Comparison of ENCODE assay signal across 8 cellular contexts in genomic region chr21:25561668-25562641, GRCh38. TPM values are rescaled to one million over a fixed set of nuclear protein-coding genes. Genes with fewer than 3 reads are reported as not detected.
DNase-seq lines count a peak whose midpoint lies in the region; ATAC-seq and TF ChIP-seq lines count a peak whose summit lies in the region.

No MANE protein-coding gene starts in this region.

- H3K4me1 ChIP-seq in CD8-positive, alpha-beta T cell (ENCODE audit: insufficient read depth, low read length), result peaks cover 22% of the 10 kb centered on the region

- H3K4me1 Mint-ChIP-seq in CD8-positive, alpha-beta T cell (ENCODE audit: low read depth), result peaks cover 52% of the 10 kb centered on the region

- peak overlapping the region; percentile 95 for H3K4me3 Mint-ChIP-seq in CD8-positive, alpha-beta T cell

- intact Hi-C loops in CD8-positive, alpha-beta T cell (cut with DNase I, micrococcal nuclease), result loop anchor here (1.0 to 5.0 kb wide), 6 partner anchors 11 to 172 kb away; partner anchors contain the start of genes ATP5PF (in 1 of the 2), GABPA (in 1 of the 2) and MRPL39 (in 1 of the 2)
- intact Hi-C loops in left colon (cut with DNase I, micrococcal nuclease), result no loop called here

- H3K36me3 Mint-ChIP-seq in CD8-positive, alpha-beta T cell, result peaks cover 2% of the 10 kb centered on the region

- POLR2A ChIA-PET in CD8-positive, alpha-beta T cell (lab: Charles Lee), result interaction anchor here (0.6 kb wide), 3 partner anchors 14 to 1119 kb away, joined by 3 read pairs; no protein-coding TSS in a partner anchor
- POLR2A ChIA-PET in HEK293T (lab: Yijun Ruan, JAX), result no interaction called here

- TF ChIP-seq CTCF in CD8-positive, alpha-beta T cell (IDR thresholded peaks at IDR 0.05), result no peak
- TF ChIP-seq CTCF in VCaP (conservative IDR thresholded peaks at IDR 0.05) (peak; percentile 26), cardiac fibroblast (IDR thresholded peaks at IDR 0.05; ENCODE audit: low read depth, low read length) (peak; percentile 15)

- peak overlapping the region; percentile 17 for H3K27ac ChIP-seq in CD8-positive, alpha-beta T cell (ENCODE audit: low read depth, low read length)
- H3K27ac ChIP-seq in VCaP, result no peak overlapping the region

- peak; percentile 77 for ATAC-seq in CD8-positive, alpha-beta T cell
- ATAC-seq in GM21390 (IDR thresholded peaks at IDR 0.05; ENCODE audit: unreplicated experiment) (peak; percentile 40), left colon (peak; percentile 89)

- DNase-seq in CD8-positive, alpha-beta T cell, result peak in 6 of 7 experiments; percentile 45 to 73 (median 63)
- DNase-seq in HUDEP-2 (lab: John Stamatoyannopoulos, UW; ENCODE audit: unreplicated experiment in 76 of 76) (peak in 46 of 76 experiments; percentile 12 to 86 (median 46)), cardiac fibroblast (ENCODE audit: low read depth in 2 of 2) (peak; percentile 74 to 80), left colon (peak; percentile 44 to 66), HEK293T (ENCODE audit: extremely low spot score) (no peak)
- peak; percentile 87 for DNase-seq in stimulated activated CD4-positive, alpha-beta T cell treated with anti-CD3 and anti-CD28 coated beads, Interleukin-4, amount 100 ng/mL, for 24 hours

- CTCF ChIA-PET in CD8-positive, alpha-beta T cell (lab: Charles Lee), result interaction anchor here (1.0 to 2.3 kb wide), 3 partner anchors 13 to 146 kb away, joined by 3 to 6 read pairs (median 4); no protein-coding TSS in a partner anchor
- CTCF ChIA-PET in HEK293T (lab: Yijun Ruan, JAX), result no interaction called here

- H3K9me3 ChIP-seq in CD8-positive, alpha-beta T cell (ENCODE audit: low read length), result no peaks in the 10 kb centered on the region

- peak overlapping the region; percentile 93 for H3K27ac Mint-ChIP-seq in CD8-positive, alpha-beta T cell

- H3K36me3 ChIP-seq in CD8-positive, alpha-beta T cell (ENCODE audit: insufficient read depth, low read length), result no peaks in the 10 kb centered on the region

- H3K27me3 Mint-ChIP-seq in CD8-positive, alpha-beta T cell (ENCODE audit: low read depth), result no peaks in the 10 kb centered on the region

- H3K9me3 Mint-ChIP-seq in CD8-positive, alpha-beta T cell, result no peaks in the 10 kb centered on the region

- peak overlapping the region; percentile 80 for H3K4me3 ChIP-seq in CD8-positive, alpha-beta T cell (ENCODE audit: low read depth, low read length)
- peak overlapping the region; percentile 52 to 65 for H3K4me3 ChIP-seq in cardiac fibroblast (replicated peaks in 1 of 2; ENCODE audit: low read depth in 2 of 2, low read length in 2 of 2)

- no peaks in the 10 kb centered on the region for H3K27me3 ChIP-seq in CD8-positive, alpha-beta T cell (ENCODE audit: insufficient read depth, low read length)

TF ChIP-seq in HEK293T, 16 proteins besides CTCF, POLR2A, EP300 and RAD21:
- TF ChIP-seq ELF4 (IDR thresholded peaks at IDR 0.05), result no peak
- no peak for TF ChIP-seq TARDBP (IDR thresholded peaks at IDR 0.05)
- no peak for TF ChIP-seq SUZ12 (IDR thresholded peaks at IDR 0.05)
- no peak for TF ChIP-seq NFRKB (IDR thresholded peaks at IDR 0.05)

RNA-seq across cellular contexts. Expression of gene MRPL39, which starts 45.3 kb away (rescaled TPM):
- total RNA-seq in CD8-positive, alpha-beta T cell, result 10 to 100 TPM; 13.8 to 17.4 TPM
- total RNA-seq in left colon, result 10 to 100 TPM; 29.0 TPM

Comparison
In these comparisons a context has a peak if more than half of its experiments do, and no peak if none do; other contexts are left out.
1. intact Hi-C loops: an anchor here in CD8-positive, alpha-beta T cell (1.0 to 5.0 kb wide); none called in left colon.